Comparison of ENCODE assay signal across 19 cellular contexts in the genomic region with DNA sequence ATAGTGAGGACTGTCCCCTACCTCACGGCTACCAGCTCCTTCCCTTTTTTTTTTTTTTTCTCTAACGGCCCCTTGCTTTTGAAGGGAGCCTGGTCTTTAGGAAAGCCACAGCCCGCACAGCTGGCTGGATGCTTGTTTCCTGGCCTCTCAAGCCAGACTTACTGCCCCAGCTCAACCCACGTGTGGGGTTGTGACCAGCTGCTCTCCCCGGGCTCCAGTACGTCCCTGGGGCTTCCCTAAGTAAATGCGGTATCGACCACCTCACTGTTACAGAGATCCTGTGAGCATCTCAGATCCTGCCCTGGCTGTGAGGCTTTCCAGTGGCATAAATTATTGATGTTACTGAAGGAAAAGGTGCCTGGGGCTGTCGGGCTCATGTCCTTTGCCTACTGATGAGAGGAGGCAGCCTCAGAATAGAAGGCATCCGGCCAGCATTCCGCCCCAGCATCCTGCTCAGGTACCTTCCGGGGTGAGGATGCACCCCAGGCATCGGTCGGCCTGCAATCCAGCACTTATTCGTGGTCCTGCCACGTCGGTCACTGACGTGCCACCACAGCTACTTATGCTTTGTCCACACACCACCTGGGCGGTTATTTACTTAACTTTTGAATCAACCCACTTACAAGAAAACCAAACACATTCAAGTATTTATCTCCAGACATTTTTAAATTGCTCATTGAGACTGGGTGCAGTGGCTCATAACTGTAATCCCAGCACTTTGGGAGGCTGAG. TPM values are rescaled to one million over a fixed set of nuclear protein-coding genes. Genes with fewer than 3 reads are reported as not detected.
DNase-seq lines count a peak whose midpoint lies in the region; ATAC-seq lines count a peak whose summit lies in the region.
"Had no signal": no experiment of that assay in that cellular context is flagged by ENCODE, and none has a peak within 500 bp of the region (broad histone marks: within the 10 kb centered on the region; RNA-seq: fewer than 3 reads in every experiment).

No MANE protein-coding gene starts in this region.

- CTCF ChIA-PET in activated CD8-positive, alpha-beta T cell treated with anti-CD3 and anti-CD28 coated beads, Interleukin-2, amount 10 ng/mL, durations not matched to agents 7 days and 5 days (lab: Charles Lee): no interaction called here

- no peaks in the 10 kb centered on the region for H3K4me1 Mint-ChIP-seq in activated CD8-positive, alpha-beta T cell treated with anti-CD3 and anti-CD28 coated beads, Interleukin-2, amount 10 ng/mL, durations not matched to agents 7 days and 5 days (ENCODE audit: low read depth)
- H3K4me1 Mint-ChIP-seq: activated naive CD8-positive, alpha-beta T cell treated with anti-CD3 and anti-CD28 coated beads, Interleukin-2, amount 50 U/mL, for 24 hours had no signal

- no peak for ATAC-seq in activated CD8-positive, alpha-beta T cell treated with anti-CD3 and anti-CD28 coated beads, Interleukin-2, amount 10 ng/mL, durations not matched to agents 7 days and 5 days
- ATAC-seq: gastroesophageal sphincter had no signal

- H3K36me3 Mint-ChIP-seq in activated CD8-positive, alpha-beta T cell treated with anti-CD3 and anti-CD28 coated beads, Interleukin-2, amount 10 ng/mL, durations not matched to agents 7 days and 5 days (ENCODE audit: low read depth): no peaks in the 10 kb centered on the region

- H3K4me1 ChIP-seq in BLaER1: peaks cover 17% of the 10 kb centered on the region
- H3K4me1 ChIP-seq: gastroesophageal sphincter, Peyer's patch had no signal

- peaks cover 6% of the 10 kb centered on the region for H3K27me3 Mint-ChIP-seq in activated CD8-positive, alpha-beta T cell treated with anti-CD3 and anti-CD28 coated beads, Interleukin-2, amount 10 ng/mL, durations not matched to agents 7 days and 5 days (ENCODE audit: low read depth)

- no peaks in the 10 kb centered on the region for H3K27me3 ChIP-seq in BLaER1
- H3K27me3 ChIP-seq: gastroesophageal sphincter, ovary, Peyer's patch had no signal

- H3K9me3 ChIP-seq in BLaER1: no peaks in the 10 kb centered on the region
- H3K9me3 ChIP-seq: gastroesophageal sphincter, ovary, Peyer's patch had no signal

- POLR2A ChIA-PET in activated CD8-positive, alpha-beta T cell treated with anti-CD3 and anti-CD28 coated beads, Interleukin-2, amount 10 ng/mL, durations not matched to agents 7 days and 5 days (lab: Charles Lee): no interaction called here

- H3K4me3 ChIP-seq in BLaER1: no peak overlapping the region
- H3K4me3 ChIP-seq: gastroesophageal sphincter, ovary, Peyer's patch, SK-N-MC had no signal

- H3K27ac ChIP-seq in BLaER1: no peak overlapping the region
- H3K27ac ChIP-seq: gastroesophageal sphincter, ovary, Peyer's patch, SK-N-MC had no signal

- H3K4me2 ChIP-seq in BLaER1: peak overlapping the region; percentile 72

- no peak overlapping the region for H3K4me3 Mint-ChIP-seq in activated CD8-positive, alpha-beta T cell treated with anti-CD3 and anti-CD28 coated beads, Interleukin-2, amount 10 ng/mL, durations not matched to agents 7 days and 5 days
- H3K4me3 Mint-ChIP-seq: activated naive CD8-positive, alpha-beta T cell treated with anti-CD3 and anti-CD28 coated beads, Interleukin-2, amount 50 U/mL, for 24 hours had no signal

- no peak overlapping the region for H3K9ac ChIP-seq in BLaER1

- no peaks in the 10 kb centered on the region for H3K9me3 Mint-ChIP-seq in activated CD8-positive, alpha-beta T cell treated with anti-CD3 and anti-CD28 coated beads, Interleukin-2, amount 10 ng/mL, durations not matched to agents 7 days and 5 days (ENCODE audit: insufficient read depth)
- H3K9me3 Mint-ChIP-seq: activated naive CD8-positive, alpha-beta T cell treated with anti-CD3 and anti-CD28 coated beads, Interleukin-2, amount 50 U/mL, for 24 hours had no signal

- H3K36me3 ChIP-seq in BLaER1: no peaks in the 10 kb centered on the region
- H3K36me3 ChIP-seq: ovary, Peyer's patch had no signal

- DNase-seq in DMS53 (lab: John Stamatoyannopoulos, UW): peak; percentile 87
- DNase-seq in NCI-H774 (lab: John Stamatoyannopoulos, UW): peak; percentile 36
- DNase-seq in medulla oblongata (ENCODE audit: extremely low spot score): peak; percentile 28
- no peak for DNase-seq in NCI-H128 (lab: John Stamatoyannopoulos, UW; ENCODE audit: unreplicated experiment)
- no peak for DNase-seq in GM03348 (ENCODE audit: low spot score)
- DNase-seq in NCI-H345 treated with DMSO at 0.1 percent for 48 hours (lab: John Stamatoyannopoulos, UW; ENCODE audit: unreplicated experiment): no peak
- no peak for DNase-seq in activated CD8-positive, alpha-beta T cell treated with anti-CD3 and anti-CD28 coated beads, Interleukin-2, amount 10 ng/mL, durations not matched to agents 7 days and 5 days
- DNase-seq: activated CD4-positive, CD25-positive, alpha-beta regulatory T cell treated with anti-CD3 and anti-CD28 coated beads, Interleukin-2, amount 50 U/mL, for 72 hours; activated naive CD8-positive, alpha-beta T cell treated with anti-CD3 and anti-CD28 coated beads, Interleukin-2, amount 50 U/mL, for 24 hours; GF-D8; NCI-H187 treated with DMSO at 0.1 percent for 48 hours; NCI-H748 treated with DMSO at 0.1 percent for 48 hours; ovary; Peyer's patch; stimulated activated CD4-positive, alpha-beta T cell treated with anti-CD3 and anti-CD28 coated beads, Interleukin-2, amount 100 ng/mL, for 48 hours; T-helper 9 cell had no signal

- H3K27ac Mint-ChIP-seq in activated CD8-positive, alpha-beta T cell treated with anti-CD3 and anti-CD28 coated beads, Interleukin-2, amount 10 ng/mL, durations not matched to agents 7 days and 5 days: no peak overlapping the region
- H3K27ac Mint-ChIP-seq: activated naive CD8-positive, alpha-beta T cell treated with anti-CD3 and anti-CD28 coated beads, Interleukin-2, amount 50 U/mL, for 24 hours had no signal

- no peaks in the 10 kb centered on the region for H4K20me1 ChIP-seq in BLaER1

RNA-seq across cellular contexts. Expression of a gene that starts 9.7 kb away (rescaled TPM):
- total RNA-seq in activated CD8-positive, alpha-beta T cell treated with anti-CD3 and anti-CD28 coated beads, Interleukin-2, amount 10 ng/mL, durations not matched to agents 7 days and 5 days: not detected

Comparison
In these comparisons a context has a peak if more than half of its experiments do, and no peak if none do; other contexts are left out.
1. DNase-seq: peak in DMS53 (single experiment), NCI-H774 (single experiment) and medulla oblongata (single experiment); none in NCI-H128 (single experiment), GM03348 (single experiment), NCI-H345 treated with DMSO at 0.1 percent for 48 hours (single experiment) and activated CD8-positive, alpha-beta T cell treated with anti-CD3 and anti-CD28 coated beads, Interleukin-2, amount 10 ng/mL, durations not matched to agents 7 days and 5 days (single experiment).